8 cellular contexts compared by ENCODE assay signal in the genomic region with DNA sequence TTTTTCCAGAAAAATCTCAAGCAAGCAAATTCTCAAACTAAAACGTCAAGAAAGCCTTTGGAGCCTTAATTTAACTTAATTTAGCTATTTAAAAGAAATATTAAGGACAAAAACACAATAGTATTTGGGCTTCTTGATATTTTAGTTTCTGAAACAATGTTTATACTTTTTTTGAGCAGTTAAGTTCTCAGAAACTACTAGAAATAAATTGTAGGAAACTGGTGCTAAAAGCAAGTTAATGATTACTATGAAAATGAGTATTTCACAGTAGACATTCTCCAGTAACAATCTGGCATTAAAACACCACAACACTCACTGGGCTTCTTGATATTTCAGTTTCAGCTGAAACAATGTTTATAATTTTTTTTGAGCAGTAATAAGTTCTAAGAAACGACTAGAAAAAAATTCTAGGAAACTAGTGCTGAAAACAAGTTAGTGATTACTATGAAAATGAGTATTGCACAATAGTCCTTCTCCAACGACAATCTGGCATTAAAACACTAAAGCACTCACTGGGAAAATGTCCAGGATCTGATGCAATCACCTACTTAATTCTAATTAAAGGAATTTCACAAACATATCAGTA. TPM values are rescaled to one million over a fixed set of nuclear protein-coding genes. Genes with fewer than 3 reads are reported as not detected.
DNase-seq lines count a peak whose midpoint lies in the region; ATAC-seq, FAIRE-seq and TF ChIP-seq lines count a peak whose summit lies in the region.

No MANE protein-coding gene starts in this region.

- H3K27me3 Mint-ChIP-seq in brain, result no peaks in the 10 kb centered on the region
- no peaks in the 10 kb centered on the region for H3K27me3 Mint-ChIP-seq in naive thymus-derived CD8-positive, alpha-beta T cell

- peak overlapping the region in 4 of 5 experiments; percentile 62 to 92 (median 70) for H3K27ac Mint-ChIP-seq in brain
- peak overlapping the region in 3 of 10 donors; percentile 5 to 53 (median 24) for H3K27ac Mint-ChIP-seq in naive thymus-derived CD8-positive, alpha-beta T cell

- TF ChIP-seq CTCF in AG10803 (conservative IDR thresholded peaks at IDR 0.05; ENCODE audit: low read length), result no peak
- TF ChIP-seq CTCF in brain (conservative IDR thresholded peaks at IDR 0.05), result no peak
- TF ChIP-seq CTCF in right lobe of liver (IDR thresholded peaks at IDR 0.05), result no peak

- H3K36me3 Mint-ChIP-seq in brain, result peaks cover 5% of the 10 kb centered on the region
- peaks cover 0 to 34% (median 17%) of the 10 kb centered on the region in 3 donors for H3K36me3 Mint-ChIP-seq in naive thymus-derived CD8-positive, alpha-beta T cell

- H3K27ac ChIP-seq in right lobe of liver, result peak overlapping the region; percentile 71 to 88 (median 84)

- peaks cover 0 to 24% (median 10%) of the 10 kb centered on the region in 4 donors for H3K4me1 ChIP-seq in right lobe of liver

- H3K27me3 ChIP-seq in right lobe of liver, result no peaks in the 10 kb centered on the region

- peak overlapping the region in 4 of 5 experiments; percentile 19 to 79 (median 57) for H3K4me3 Mint-ChIP-seq in brain
- no peak overlapping the region for H3K4me3 Mint-ChIP-seq in naive thymus-derived CD8-positive, alpha-beta T cell

- POLR2A ChIA-PET in naive thymus-derived CD8-positive, alpha-beta T cell (lab: Charles Lee), result interaction anchor here (0.6 kb wide), 1 partner anchor 149 kb away, joined by 4 read pairs; no protein-coding TSS in a partner anchor

- WGBS in right lobe of liver (ENCODE audit: insufficient coverage, low coverage, low lambda C conversion rate, missing lambda C conversion rate), result 7% methylated on average over 3 of the region's 3 CpGs

- FAIRE-seq in GM12891 (lab: Jason Lieb, UNC), result no peak

- TF ChIP-seq POLR2A in right lobe of liver (IDR thresholded peaks at IDR 0.05), result no peak
- TF ChIP-seq POLR2A in GM12891 (IDR thresholded peaks at IDR 0.05; ENCODE audit: low read depth, low read length), result no peak

- DNase-seq in AG10803 (ENCODE audit: low read depth), result peak; percentile 92
- DNase-seq in Kasumi-1 (lab: John Stamatoyannopoulos, UW), result peak; percentile 17 to 18
- no peak for DNase-seq in right lobe of liver
- DNase-seq in naive thymus-derived CD8-positive, alpha-beta T cell, result no peak
- no peak for DNase-seq in NCI-H226
- no peak for DNase-seq in GM12891 (ENCODE audit: insufficient read length, low spot score)
- DNase-seq in GDM1 (lab: John Stamatoyannopoulos, UW), result no peak

- intact Hi-C loops in right lobe of liver (cut with DNase I), result no loop called here

- H3K36me3 ChIP-seq in right lobe of liver, result no peaks in the 10 kb centered on the region

- H3K9me3 ChIP-seq in right lobe of liver, result no peaks in the 10 kb centered on the region

- ATAC-seq in right lobe of liver, result peak; percentile 43 to 80 (median 72)
- ATAC-seq in naive thymus-derived CD8-positive, alpha-beta T cell, result no peak

- peaks cover 54% of the 10 kb centered on the region for H3K4me1 Mint-ChIP-seq in brain
- peaks cover 10 to 56% (median 48%) of the 10 kb centered on the region in 4 donors for H3K4me1 Mint-ChIP-seq in naive thymus-derived CD8-positive, alpha-beta T cell

- H3K9me3 Mint-ChIP-seq in brain, result no peaks in the 10 kb centered on the region
- H3K9me3 Mint-ChIP-seq in naive thymus-derived CD8-positive, alpha-beta T cell, result no peaks in the 10 kb centered on the region

- H3K4me3 ChIP-seq in AG10803 (ENCODE audit: low read length) (no peak overlapping the region), right lobe of liver (peak overlapping the region in 1 of 3 donors; percentile 9)

TF ChIP-seq in GM12891, 5 proteins besides CTCF, POLR2A, EP300 and RAD21:
- TF ChIP-seq POLR2AphosphoS5 (IDR thresholded peaks at IDR 0.05; ENCODE audit: low read depth, low read length) (no peak), PAX5 (IDR thresholded peaks at IDR 0.05; ENCODE audit: insufficient read depth, low read length, severe bottlenecking) (no peak), SPI1 (IDR thresholded peaks at IDR 0.05; ENCODE audit: low read depth, low read length) (no peak), TAF1 (IDR thresholded peaks at IDR 0.05; ENCODE audit: low read depth, low read length) (no peak), POU2F2 (IDR thresholded peaks at IDR 0.05; ENCODE audit: low read depth, low read length) (no peak)

RNA-seq across cellular contexts. Expression of gene TRAK2, which starts 45.1 kb away (rescaled TPM):
- 14.0 TPM for polyA plus RNA-seq in brain (ENCODE audit: insufficient read depth, low read depth, low replicate concordance)
- total RNA-seq in right lobe of liver, result 10 to 100 TPM; 13.3 to 18.4 (median 14.2) TPM
- 10 to 100 TPM; 36.5 to 37.9 TPM for total RNA-seq in naive thymus-derived CD8-positive, alpha-beta T cell
- polyA plus RNA-seq in naive thymus-derived CD8-positive, alpha-beta T cell, result 10 to 100 TPM; 20.9 to 30.7 (median 24.7) TPM
- polyA plus RNA-seq in GM12891 (2012; ENCODE audit: low read depth, missing spikeins), result 3.3 TPM

RNA-seq across cellular contexts. Expression of gene STRADB, which starts 45.4 kb away (rescaled TPM):
- polyA plus RNA-seq in brain (ENCODE audit: insufficient read depth, low read depth, low replicate concordance), result 14.2 TPM
- total RNA-seq in right lobe of liver, result 10 to 100 TPM; 44.2 to 71.6 (median 63.4) TPM
- total RNA-seq in naive thymus-derived CD8-positive, alpha-beta T cell, result 10 to 100 TPM; 17.9 to 20.4 TPM
- polyA plus RNA-seq in naive thymus-derived CD8-positive, alpha-beta T cell, result 10 to 100 TPM; 31.5 to 33.8 (median 33.5) TPM
- polyA plus RNA-seq in GM12891 (2012; ENCODE audit: low read depth, missing spikeins), result 7.3 TPM

RNA-seq across cellular contexts. Expression of gene FLACC1, which starts 49.0 kb away (rescaled TPM):
- polyA plus RNA-seq in brain (ENCODE audit: insufficient read depth, low read depth, low replicate concordance), result not detected
- 1 to 10 TPM in 1 of 6 experiments, under 1 TPM in 5; 0.74 to 2.0 (median 0.91) TPM for total RNA-seq in right lobe of liver
- 1 to 10 TPM; 5.9 to 8.4 TPM for total RNA-seq in naive thymus-derived CD8-positive, alpha-beta T cell
- 1 to 10 TPM; 1.6 to 1.9 (median 1.9) TPM for polyA plus RNA-seq in naive thymus-derived CD8-positive, alpha-beta T cell
- polyA plus RNA-seq in GM12891 (2012; ENCODE audit: low read depth, missing spikeins), result 0.09 TPM

Comparison
In these comparisons a context has a peak if more than half of its experiments do, and no peak if none do; other contexts are left out.
1. DNase-seq: peak in AG10803 (single experiment) and Kasumi-1 (2 of 2); none in right lobe of liver (0 of 3), naive thymus-derived CD8-positive, alpha-beta T cell (0 of 10), NCI-H226 (single experiment), GM12891 (single experiment) and GDM1 (single experiment).
2. H3K4me3 Mint-ChIP-seq: peak in brain (4 of 5); none in naive thymus-derived CD8-positive, alpha-beta T cell (0 of 10).
3. ATAC-seq: peak in right lobe of liver (4 of 4); none in naive thymus-derived CD8-positive, alpha-beta T cell (0 of 2).